ENCODE assay signal across 1 cellular context in the genomic region with DNA sequence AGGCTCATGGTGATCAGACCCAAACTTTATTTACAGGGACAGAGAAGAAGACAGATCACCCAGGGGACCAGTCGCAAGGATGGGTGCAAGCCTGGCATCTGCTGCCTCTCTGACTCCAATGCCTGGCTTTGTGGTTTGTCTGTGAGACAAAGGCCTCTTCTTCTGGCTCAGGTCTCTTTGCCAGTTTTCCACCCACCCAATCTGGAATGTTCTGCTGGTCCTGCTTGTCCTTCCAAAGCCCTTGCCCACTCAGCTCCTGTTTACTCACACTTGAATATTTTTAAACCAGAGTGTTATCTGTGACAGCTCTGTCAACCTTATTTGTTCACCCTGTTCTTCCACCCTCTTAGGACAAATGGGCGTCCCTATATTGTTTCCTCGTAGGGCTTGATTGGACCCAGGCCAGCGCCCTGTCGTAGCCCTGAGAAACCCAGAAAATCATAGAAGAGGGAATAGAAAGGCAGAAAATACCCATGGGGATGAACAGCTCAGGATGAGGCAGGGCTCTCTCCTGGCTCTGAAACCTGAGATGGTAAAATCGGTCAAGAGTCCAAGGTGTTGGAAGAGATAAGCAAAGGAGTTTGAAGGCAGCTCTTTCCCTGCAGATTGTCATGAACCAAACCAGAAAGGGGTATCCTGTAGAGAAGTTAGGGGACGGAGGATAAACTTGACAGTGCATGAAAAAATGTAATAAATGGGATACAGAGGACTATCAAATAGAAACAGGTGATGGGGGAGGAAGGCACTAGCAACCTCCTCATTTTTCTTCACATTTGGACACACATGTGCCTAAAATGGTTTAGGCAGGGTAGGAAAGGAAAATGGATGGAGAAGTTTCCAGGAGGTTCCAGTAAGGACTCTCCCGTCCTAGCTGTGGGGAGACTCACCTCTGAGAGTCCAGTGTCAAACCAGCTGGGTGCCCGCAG.
TF ChIP-seq lines count a peak whose summit lies in the region.

No MANE protein-coding gene starts in this region.

TF ChIP-seq in K562, 482 proteins besides CTCF, POLR2A, EP300 and RAD21 (continued from another document and continues in another):
- TF ChIP-seq SIN3A (IDR thresholded peaks at IDR 0.05; ENCODE audit: borderline replicate concordance in 2 of 2, control insufficient read depth in 1 of 2, low read depth in 2 of 2, low read length in 2 of 2) (no peak), NFYB (IDR thresholded peaks at IDR 0.05; ENCODE audit: extremely low read depth, insufficient read length) (no peak), SOX6 (IDR thresholded peaks at IDR 0.05) (peak; percentile 65), RHOXF2B (CRISPR knock-in tag; conservative IDR thresholded peaks at IDR 0.05) (no peak), RBM15 (IDR thresholded peaks at IDR 0.05; ENCODE audit: insufficient read depth, low read length) (no peak), GABPB1 (CRISPR knock-in tag; IDR thresholded peaks at IDR 0.05) (peak; percentile 45; the same call in 1 of the 2 replicates), POLR2G (IDR thresholded peaks at IDR 0.05; ENCODE audit: low read depth, low read length) (no peak), ZNF561 (CRISPR knock-in tag; conservative IDR thresholded peaks at IDR 0.05) (no peak), FUS (optimal IDR thresholded peaks at IDR 0.05; ENCODE audit: low read depth, low read length) (no peak), NCOA1 (IDR thresholded peaks at IDR 0.05; ENCODE audit: low read depth) (no peak), ARID2 (IDR thresholded peaks at IDR 0.05) (no peak), ZBTB2 (IDR thresholded peaks at IDR 0.05) (0 out of 2 replicates have a peak, but pooled peaks have one; percentile 43), UBTF (IDR thresholded peaks at IDR 0.05; ENCODE audit: borderline replicate concordance in 1 of 2, low read depth in 2 of 2, low read length in 2 of 2) (0 out of 4 replicates have a peak, but pooled peaks of 1 of the 2 experiments have one; percentile 57), ZNF224 (CRISPR knock-in tag; IDR thresholded peaks at IDR 0.05) (no peak), SRSF9 (IDR thresholded peaks at IDR 0.05; ENCODE audit: borderline replicate concordance, low read depth, low read length) (no peak), ESRRB (CRISPR knock-in tag; IDR thresholded peaks at IDR 0.05; ENCODE audit: borderline replicate concordance) (no peak), MECOM (CRISPR knock-in tag; IDR thresholded peaks at IDR 0.05) (no peak), SMARCA5 (IDR thresholded peaks at IDR 0.05) (no peak), FOXP4 (CRISPR knock-in tag; IDR thresholded peaks at IDR 0.05; ENCODE audit: borderline replicate concordance) (0 out of 2 replicates have a peak, but pooled peaks have one; percentile 24), SIRT6 (IDR thresholded peaks at IDR 0.05; ENCODE audit: low read depth, low read length) (no peak), FOXK2 (conservative IDR thresholded peaks at IDR 0.05 in 1 of 2, IDR thresholded peaks at IDR 0.05 in 1 of 2; ENCODE audit: low read depth in 2 of 2) (no peak), FOXJ3 (CRISPR knock-in tag; IDR thresholded peaks at IDR 0.05) (no peak), CCNT2 (IDR thresholded peaks at IDR 0.05; ENCODE audit: borderline replicate concordance, extremely low read depth, insufficient read length, low read depth, low read length) (no peak), HSF4 (CRISPR knock-in tag; IDR thresholded peaks at IDR 0.05; ENCODE audit: borderline replicate concordance) (no peak), ZNF395 (CRISPR knock-in tag; IDR thresholded peaks at IDR 0.05) (no peak), LEF1 (IDR thresholded peaks at IDR 0.05) (peak; percentile 63; the same call in 1 of the 2 replicates), KLF1 (tag; IDR thresholded peaks at IDR 0.05) (no peak), NFE2L1 (tag; IDR thresholded peaks at IDR 0.05; ENCODE audit: borderline replicate concordance, low read depth) (no peak), KDM5B (IDR thresholded peaks at IDR 0.05; ENCODE audit: insufficient replicate concordance, low read depth, low read length) (no peak), ZNF76 (CRISPR knock-in tag; IDR thresholded peaks at IDR 0.05; ENCODE audit: borderline replicate concordance) (no peak), TGIF2 (CRISPR knock-in tag; IDR thresholded peaks at IDR 0.05) (no peak)
- TF ChIP-seq, protein P1, sequence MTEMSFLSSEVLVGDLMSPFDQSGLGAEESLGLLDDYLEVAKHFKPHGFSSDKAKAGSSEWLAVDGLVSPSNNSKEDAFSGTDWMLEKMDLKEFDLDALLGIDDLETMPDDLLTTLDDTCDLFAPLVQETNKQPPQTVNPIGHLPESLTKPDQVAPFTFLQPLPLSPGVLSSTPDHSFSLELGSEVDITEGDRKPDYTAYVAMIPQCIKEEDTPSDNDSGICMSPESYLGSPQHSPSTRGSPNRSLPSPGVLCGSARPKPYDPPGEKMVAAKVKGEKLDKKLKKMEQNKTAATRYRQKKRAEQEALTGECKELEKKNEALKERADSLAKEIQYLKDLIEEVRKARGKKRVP (CRISPR knock-in tag; IDR thresholded peaks at IDR 0.05), result no peak
- TF ChIP-seq, protein P2, sequence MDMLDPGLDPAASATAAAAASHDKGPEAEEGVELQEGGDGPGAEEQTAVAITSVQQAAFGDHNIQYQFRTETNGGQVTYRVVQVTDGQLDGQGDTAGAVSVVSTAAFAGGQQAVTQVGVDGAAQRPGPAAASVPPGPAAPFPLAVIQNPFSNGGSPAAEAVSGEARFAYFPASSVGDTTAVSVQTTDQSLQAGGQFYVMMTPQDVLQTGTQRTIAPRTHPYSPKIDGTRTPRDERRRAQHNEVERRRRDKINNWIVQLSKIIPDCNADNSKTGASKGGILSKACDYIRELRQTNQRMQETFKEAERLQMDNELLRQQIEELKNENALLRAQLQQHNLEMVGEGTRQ (CRISPR knock-in tag; IDR thresholded peaks at IDR 0.05), result no peak
- TF ChIP-seq, protein P3, sequence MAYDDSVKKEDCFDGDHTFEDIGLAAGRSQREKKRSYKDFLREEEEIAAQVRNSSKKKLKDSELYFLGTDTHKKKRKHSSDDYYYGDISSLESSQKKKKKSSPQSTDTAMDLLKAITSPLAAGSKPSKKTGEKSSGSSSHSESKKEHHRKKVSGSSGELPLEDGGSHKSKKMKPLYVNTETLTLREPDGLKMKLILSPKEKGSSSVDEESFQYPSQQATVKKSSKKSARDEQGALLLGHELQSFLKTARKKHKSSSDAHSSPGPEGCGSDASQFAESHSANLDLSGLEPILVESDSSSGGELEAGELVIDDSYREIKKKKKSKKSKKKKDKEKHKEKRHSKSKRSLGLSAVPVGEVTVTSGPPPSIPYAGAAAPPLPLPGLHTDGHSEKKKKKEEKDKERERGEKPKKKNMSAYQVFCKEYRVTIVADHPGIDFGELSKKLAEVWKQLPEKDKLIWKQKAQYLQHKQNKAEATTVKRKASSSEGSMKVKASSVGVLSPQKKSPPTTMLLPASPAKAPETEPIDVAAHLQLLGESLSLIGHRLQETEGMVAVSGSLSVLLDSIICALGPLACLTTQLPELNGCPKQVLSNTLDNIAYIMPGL (CRISPR knock-in tag; IDR thresholded peaks at IDR 0.05), result no peak
- TF ChIP-seq, protein P4, sequence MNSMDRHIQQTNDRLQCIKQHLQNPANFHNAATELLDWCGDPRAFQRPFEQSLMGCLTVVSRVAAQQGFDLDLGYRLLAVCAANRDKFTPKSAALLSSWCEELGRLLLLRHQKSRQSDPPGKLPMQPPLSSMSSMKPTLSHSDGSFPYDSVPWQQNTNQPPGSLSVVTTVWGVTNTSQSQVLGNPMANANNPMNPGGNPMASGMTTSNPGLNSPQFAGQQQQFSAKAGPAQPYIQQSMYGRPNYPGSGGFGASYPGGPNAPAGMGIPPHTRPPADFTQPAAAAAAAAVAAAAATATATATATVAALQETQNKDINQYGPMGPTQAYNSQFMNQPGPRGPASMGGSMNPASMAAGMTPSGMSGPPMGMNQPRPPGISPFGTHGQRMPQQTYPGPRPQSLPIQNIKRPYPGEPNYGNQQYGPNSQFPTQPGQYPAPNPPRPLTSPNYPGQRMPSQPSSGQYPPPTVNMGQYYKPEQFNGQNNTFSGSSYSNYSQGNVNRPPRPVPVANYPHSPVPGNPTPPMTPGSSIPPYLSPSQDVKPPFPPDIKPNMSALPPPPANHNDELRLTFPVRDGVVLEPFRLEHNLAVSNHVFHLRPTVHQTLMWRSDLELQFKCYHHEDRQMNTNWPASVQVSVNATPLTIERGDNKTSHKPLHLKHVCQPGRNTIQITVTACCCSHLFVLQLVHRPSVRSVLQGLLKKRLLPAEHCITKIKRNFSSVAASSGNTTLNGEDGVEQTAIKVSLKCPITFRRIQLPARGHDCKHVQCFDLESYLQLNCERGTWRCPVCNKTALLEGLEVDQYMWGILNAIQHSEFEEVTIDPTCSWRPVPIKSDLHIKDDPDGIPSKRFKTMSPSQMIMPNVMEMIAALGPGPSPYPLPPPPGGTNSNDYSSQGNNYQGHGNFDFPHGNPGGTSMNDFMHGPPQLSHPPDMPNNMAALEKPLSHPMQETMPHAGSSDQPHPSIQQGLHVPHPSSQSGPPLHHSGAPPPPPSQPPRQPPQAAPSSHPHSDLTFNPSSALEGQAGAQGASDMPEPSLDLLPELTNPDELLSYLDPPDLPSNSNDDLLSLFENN (IDR thresholded peaks at IDR 0.05; ENCODE audit: low read depth in 2 of 2, low read length in 2 of 2), result peak in 1 of 2 experiments; percentile 56; a peak in 1 of 4 replicates
- TF ChIP-seq, protein P5, sequence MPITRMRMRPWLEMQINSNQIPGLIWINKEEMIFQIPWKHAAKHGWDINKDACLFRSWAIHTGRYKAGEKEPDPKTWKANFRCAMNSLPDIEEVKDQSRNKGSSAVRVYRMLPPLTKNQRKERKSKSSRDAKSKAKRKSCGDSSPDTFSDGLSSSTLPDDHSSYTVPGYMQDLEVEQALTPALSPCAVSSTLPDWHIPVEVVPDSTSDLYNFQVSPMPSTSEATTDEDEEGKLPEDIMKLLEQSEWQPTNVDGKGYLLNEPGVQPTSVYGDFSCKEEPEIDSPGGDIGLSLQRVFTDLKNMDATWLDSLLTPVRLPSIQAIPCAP (CRISPR knock-in tag; IDR thresholded peaks at IDR 0.05; ENCODE audit: borderline replicate concordance), result no peak
